Comparison of ENCODE assay signal across 1 cellular context in genomic region chr3:76403556-76403955, GRCh38.
A peak's percentile ranks its signal among the peaks of the same experiment; 100 is the strongest.
TF ChIP-seq lines count a peak whose summit lies in the region.

No MANE protein-coding gene starts in this region.

TF ChIP-seq in IMR-90, 13 proteins besides CTCF, POLR2A, EP300 and RAD21:
- no peak for TF ChIP-seq MAZ (IDR thresholded peaks at IDR 0.05; ENCODE audit: borderline replicate concordance, low read depth, low read length)
- TF ChIP-seq FOS (IDR thresholded peaks at IDR 0.05; ENCODE audit: low read depth, low read length), result peak; percentile 61
- TF ChIP-seq ELK1 (IDR thresholded peaks at IDR 0.05; ENCODE audit: borderline replicate concordance, low read depth, low read length), result no peak
- no peak for TF ChIP-seq CHD1 (IDR thresholded peaks at IDR 0.05; ENCODE audit: low read depth, low read length)
- no peak for TF ChIP-seq USF2 (IDR thresholded peaks at IDR 0.05; ENCODE audit: low read depth, low read length)
- no peak for TF ChIP-seq MXI1 (IDR thresholded peaks at IDR 0.05; ENCODE audit: borderline replicate concordance, low read depth, low read length)
- no peak for TF ChIP-seq RFX5 (IDR thresholded peaks at IDR 0.05; ENCODE audit: low read depth, low read length)
- no peak for TF ChIP-seq RCOR1 (IDR thresholded peaks at IDR 0.05; ENCODE audit: insufficient replicate concordance, low read length)
- TF ChIP-seq BHLHE40 (IDR thresholded peaks at IDR 0.05; ENCODE audit: low read depth, low read length), result no peak
- TF ChIP-seq SMC3 (IDR thresholded peaks at IDR 0.05; ENCODE audit: low read depth, low read length), result no peak
- TF ChIP-seq MAFK (IDR thresholded peaks at IDR 0.05; ENCODE audit: low read depth, low read length), result peak; percentile 16; the same call in 1 of the 2 replicates
- no peak for TF ChIP-seq NFE2L2 (IDR thresholded peaks at IDR 0.05; ENCODE audit: low read depth, low read length)
- TF ChIP-seq CEBPB (IDR thresholded peaks at IDR 0.05; ENCODE audit: low read depth, low read length), result peak; percentile 49; the same call in 1 of the 2 replicates
